In the genomic region with DNA sequence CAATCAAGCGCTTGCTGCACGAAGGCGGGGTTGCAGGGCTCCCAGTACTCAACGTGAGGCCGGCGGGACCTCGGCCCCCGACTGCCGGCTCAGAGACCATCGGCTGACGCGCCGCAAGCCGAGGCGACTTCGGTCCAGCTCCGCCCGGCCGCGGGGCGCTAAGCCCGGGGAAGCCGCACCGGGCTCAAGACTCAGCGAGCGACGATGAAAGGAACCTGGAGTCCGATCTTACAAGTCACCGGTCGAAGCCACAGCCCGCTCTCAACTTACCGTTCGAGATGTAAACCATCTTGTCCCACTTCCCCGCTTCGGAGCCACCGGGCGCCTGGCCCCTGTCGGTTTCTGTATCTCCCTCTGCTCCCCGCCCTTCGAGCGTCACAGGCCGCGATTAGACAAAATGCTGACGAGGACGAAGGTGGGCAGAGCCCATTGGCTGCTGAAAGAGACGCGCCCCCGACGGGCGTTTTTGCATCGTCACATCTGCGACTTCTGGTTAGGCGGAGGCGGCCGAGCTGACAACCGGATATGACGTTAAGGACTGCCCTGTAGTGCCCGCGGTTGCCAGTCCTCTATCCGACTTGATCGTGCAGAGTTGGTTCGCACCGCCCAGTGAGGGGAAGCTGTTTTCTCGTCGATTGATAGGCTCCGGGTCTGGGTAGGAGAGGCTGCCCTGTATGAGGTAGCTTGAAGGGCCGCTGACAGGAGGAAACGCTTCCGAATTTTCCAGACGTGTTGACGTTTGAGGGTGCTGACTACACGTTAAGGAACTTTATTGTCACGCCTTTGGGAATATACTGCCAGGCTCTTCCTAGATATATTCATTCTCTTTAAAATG, we compare ENCODE assay signal across 8 cellular contexts.
DNase-seq lines count a peak whose midpoint lies in the region; ATAC-seq lines count a peak whose summit lies in the region.

A gene (minus strand): TSS at position 360 of the 835 bp plus-strand sequence.

- peak within 1 kb of the TSS; percentile 75 to 95 (median 86) for H3K27ac ChIP-seq in BLaER1 treated with 17β-estradiol and CSF1 and Interleukin-3, amounts not matched to agents 10 nM and 100 nM

- H3K9me3 ChIP-seq in BLaER1 treated with 17β-estradiol and CSF1 and Interleukin-3, amounts not matched to agents 10 nM and 100 nM (replicated peaks in 1 of 11), result peaks cover 0 to 6% (median 0%) of the 10 kb centered on the region in 11 experiments; a peak in 2 of 22 replicates

- peaks cover 5 to 28% (median 17%) of the 10 kb centered on the region in 11 experiments; a peak in 17 of 22 replicates for H3K36me3 ChIP-seq in BLaER1 treated with 17β-estradiol and CSF1 and Interleukin-3, amounts not matched to agents 10 nM and 100 nM

- ATAC-seq in GM19372 (IDR thresholded peaks at IDR 0.05; ENCODE audit: low read depth, unreplicated experiment), result peak; percentile 97
- ATAC-seq in HG03558 (IDR thresholded peaks at IDR 0.05; ENCODE audit: extremely low read depth, unreplicated experiment), result peak; percentile 95

- H3K9ac ChIP-seq in BLaER1 treated with 17β-estradiol and CSF1 and Interleukin-3, amounts not matched to agents 10 nM and 100 nM, result peak within 1 kb of the TSS; percentile 80 to 97 (median 90)

- peaks cover 5 to 45% (median 20%) of the 10 kb centered on the region in 11 experiments; a peak in 13 of 22 replicates for H4K20me1 ChIP-seq in BLaER1 treated with 17β-estradiol and CSF1 and Interleukin-3, amounts not matched to agents 10 nM and 100 nM

- H3K4me2 ChIP-seq in BLaER1 treated with 17β-estradiol and CSF1 and Interleukin-3, amounts not matched to agents 10 nM and 100 nM, result peak within 1 kb of the TSS; percentile 90 to 97 (median 94)

- H3K27me3 ChIP-seq in BLaER1 treated with 17β-estradiol and CSF1 and Interleukin-3, amounts not matched to agents 10 nM and 100 nM, result no peaks in the 10 kb centered on the region

- DNase-seq in NCI-H748 treated with DMSO at 0.1 percent for 48 hours (lab: John Stamatoyannopoulos, UW) (peak; percentile 92), dedifferentiated amniotic fluid mesenchymal stem cell (ENCODE audit: extremely low spot score) (peak; percentile 99), left kidney (ENCODE audit: low read depth, low spot score) (peak; percentile 100)
- peak; percentile 86 to 97 for DNase-seq in activated CD4-positive, alpha-beta T cell treated with anti-CD3 and anti-CD28 coated beads, Interleukin-2, amount 50 U/mL, for 24 hours (ENCODE audit: low read depth in 1 of 2, low spot score in 1 of 2)
- DNase-seq in stimulated activated CD4-positive, alpha-beta T cell treated with anti-CD3 and anti-CD28 coated beads, Interleukin-2, amount 100 ng/mL, for 24 hours, result peak; percentile 94 to 96

- H3K4me3 ChIP-seq in BLaER1 treated with 17β-estradiol and CSF1 and Interleukin-3, amounts not matched to agents 10 nM and 100 nM, result peak within 1 kb of the TSS; percentile 83 to 97 (median 90)

- peaks cover 21 to 46% (median 39%) of the 10 kb centered on the region in 10 experiments for H3K4me1 ChIP-seq in BLaER1 treated with 17β-estradiol and CSF1 and Interleukin-3, amounts not matched to agents 10 nM and 100 nM

Comparison
In these comparisons a context has a peak if more than half of its experiments do, and no peak if none do; other contexts are left out.
1. Peak in every context shown above with its lines: DNase-seq, ATAC-seq, H3K4me3 ChIP-seq and H3K27ac ChIP-seq.